ENCODE assay signal across 11 cellular contexts in the genomic region with DNA sequence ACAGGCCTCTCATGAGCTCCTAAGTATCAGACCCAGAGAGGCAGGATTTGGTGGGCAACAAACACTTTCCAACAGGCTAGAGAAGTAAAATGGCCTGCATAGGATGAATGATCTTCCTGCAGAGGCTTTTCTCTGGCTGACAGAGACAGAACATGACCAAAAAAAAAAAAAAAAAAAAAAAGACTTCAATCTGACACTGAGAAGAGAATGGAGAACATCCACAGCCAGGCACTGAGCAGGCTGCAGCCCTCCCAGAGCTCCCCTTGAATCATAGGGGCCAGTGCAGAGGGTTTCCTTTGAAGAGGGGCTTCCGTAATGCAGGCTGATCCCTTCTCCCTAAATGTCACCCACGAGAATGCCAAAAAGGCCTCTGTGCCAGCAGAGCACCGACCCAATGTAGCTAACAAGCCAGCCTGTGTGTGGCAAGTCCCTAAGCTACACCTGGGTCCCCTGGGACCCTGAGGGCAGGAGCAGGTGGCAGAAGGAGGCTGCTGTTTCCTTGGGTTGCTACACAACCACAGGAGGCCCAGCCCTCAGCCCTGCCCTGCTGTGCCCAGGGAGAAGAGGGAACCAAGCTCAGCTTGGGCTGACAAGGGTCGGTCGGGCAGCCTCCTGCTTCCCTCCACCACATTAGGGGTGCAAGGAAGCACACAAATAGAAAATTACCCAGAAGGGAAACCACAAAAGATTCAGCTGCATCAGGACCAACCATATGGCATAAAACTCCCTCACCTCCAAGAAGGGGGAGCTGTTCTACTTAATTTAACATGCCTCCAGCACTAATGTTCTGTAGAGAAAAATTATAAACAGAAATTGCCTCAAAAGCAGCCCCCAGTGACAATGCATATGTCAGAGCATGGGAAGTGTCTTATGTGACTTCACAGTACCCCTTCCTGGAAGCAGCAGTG. TPM values are rescaled to one million over a fixed set of nuclear protein-coding genes. Genes with fewer than 3 reads are reported as not detected.
DNase-seq lines count a peak whose midpoint lies in the region; ATAC-seq and TF ChIP-seq lines count a peak whose summit lies in the region.
"Had no signal": no experiment of that assay in that cellular context is flagged by ENCODE, and none has a peak within 500 bp of the region (broad histone marks: within the 10 kb centered on the region; RNA-seq: fewer than 3 reads in every experiment).

No MANE protein-coding gene starts in this region.

- H3K36me3 Mint-ChIP-seq in activated CD4-positive, alpha-beta T cell treated with anti-CD3 and anti-CD28 coated beads, Interleukin-2, amount 10 ng/mL, durations not matched to agents 24 days and 14 days (ENCODE audit: low read depth) = no peaks in the 10 kb centered on the region

- peaks cover 6% of the 10 kb centered on the region for H3K27me3 Mint-ChIP-seq in activated CD4-positive, alpha-beta T cell treated with anti-CD3 and anti-CD28 coated beads, Interleukin-2, amount 10 ng/mL, durations not matched to agents 24 days and 14 days
- H3K27me3 Mint-ChIP-seq: activated CD4-positive, alpha-beta T cell treated with anti-CD3 and anti-CD28 coated beads, Interleukin-2, amount 10 ng/mL, durations not matched to agents 7 days and 5 days had no signal

- H3K27me3 ChIP-seq in thymus (ENCODE audit: control insufficient read depth, insufficient read depth) (no peaks in the 10 kb centered on the region), mammary epithelial cell (ENCODE audit: insufficient read depth, low read length) (no peaks in the 10 kb centered on the region)

- no peak overlapping the region for H3K27ac Mint-ChIP-seq in activated CD4-positive, alpha-beta T cell treated with anti-CD3 and anti-CD28 coated beads, Interleukin-2, amount 10 ng/mL, durations not matched to agents 24 days and 14 days
- H3K27ac Mint-ChIP-seq: activated CD4-positive, alpha-beta T cell treated with anti-CD3 and anti-CD28 coated beads, Interleukin-2, amount 10 ng/mL, durations not matched to agents 7 days and 5 days had no signal

- H3K9ac ChIP-seq in mammary epithelial cell (ENCODE audit: insufficient read depth, low read length) = no peak overlapping the region

- no peaks in the 10 kb centered on the region for H4K20me1 ChIP-seq in mammary epithelial cell (ENCODE audit: insufficient read depth, low read length)

- dilution Hi-C loops in mammary epithelial cell (cut with HindIII; ENCODE audit: low sequenced_read_pairs) = loop anchor here (5.0 kb wide), 1 partner anchor 54 kb away; no protein-coding TSS in a partner anchor

- H3K4me3 Mint-ChIP-seq in activated CD4-positive, alpha-beta T cell treated with anti-CD3 and anti-CD28 coated beads, Interleukin-2, amount 10 ng/mL, durations not matched to agents 24 days and 14 days = no peak overlapping the region
- H3K4me3 Mint-ChIP-seq: activated CD4-positive, alpha-beta T cell treated with anti-CD3 and anti-CD28 coated beads, Interleukin-2, amount 10 ng/mL, durations not matched to agents 7 days and 5 days; CD8-positive, alpha-beta memory T cell had no signal

- 2% methylated on average over 5 of the region's 5 CpGs for WGBS in thymus
- 73% methylated on average over 5 of the region's 5 CpGs for WGBS in mammary epithelial cell (ENCODE audit: low coverage, missing lambda C conversion rate)

- no peaks in the 10 kb centered on the region for H3K9me3 Mint-ChIP-seq in activated CD4-positive, alpha-beta T cell treated with anti-CD3 and anti-CD28 coated beads, Interleukin-2, amount 10 ng/mL, durations not matched to agents 24 days and 14 days
- H3K9me3 Mint-ChIP-seq: activated CD4-positive, alpha-beta T cell treated with anti-CD3 and anti-CD28 coated beads, Interleukin-2, amount 10 ng/mL, durations not matched to agents 7 days and 5 days; CD8-positive, alpha-beta memory T cell had no signal

- BruUV-seq in mammary epithelial cell (replicated peaks; lab: Mats Ljungman, UMichigan) = no TSS peak

- H3K4me2 ChIP-seq in mammary epithelial cell (ENCODE audit: insufficient read depth, low read depth, low read length) = no peak overlapping the region

- in situ Hi-C loops in mammary epithelial cell (cut with MboI; ENCODE audit: low sequenced_read_pairs in 2 of 2) = loop anchor here in 1 of 2 donors (25.0 kb wide), 1 partner anchor 149 kb away; no protein-coding TSS in a partner anchor

- H3K4me1 Mint-ChIP-seq in activated CD4-positive, alpha-beta T cell treated with anti-CD3 and anti-CD28 coated beads, Interleukin-2, amount 10 ng/mL, durations not matched to agents 24 days and 14 days = peaks cover 4% of the 10 kb centered on the region

- H3K4me1 ChIP-seq in thymus (ENCODE audit: control insufficient read depth, insufficient read depth, low read length) (peaks cover 7% of the 10 kb centered on the region), mammary epithelial cell (ENCODE audit: insufficient read depth, low read length) (peaks cover 15% of the 10 kb centered on the region)

- peak; percentile 53 for DNase-seq in activated CD4-positive, alpha-beta T cell treated with anti-CD3 and anti-CD28 coated beads, Interleukin-2, amount 10 ng/mL, durations not matched to agents 24 days and 14 days
- DNase-seq in activated CD4-positive, alpha-beta T cell treated with anti-CD3 and anti-CD28 coated beads for 1 hour = no peak
- DNase-seq in NCI-H345 treated with DMSO at 0.1 percent for 48 hours (lab: John Stamatoyannopoulos, UW; ENCODE audit: unreplicated experiment) = peak; percentile 20
- no peak for DNase-seq in pons (ENCODE audit: low spot score)
- no peak for DNase-seq in mammary epithelial cell
- DNase-seq: activated CD4-positive, alpha-beta T cell treated with anti-CD3 and anti-CD28 coated beads, Interleukin-2, amount 10 ng/mL, durations not matched to agents 7 days and 5 days; CD8-positive, alpha-beta memory T cell; cortex of kidney had no signal

- TF ChIP-seq CTCF in mammary epithelial cell (conservative IDR thresholded peaks at IDR 0.05 in 1 of 2, IDR thresholded peaks at IDR 0.05 in 1 of 2; ENCODE audit: extremely low read depth in 1 of 2, insufficient read depth in 1 of 2, low read depth in 1 of 2, low read length in 2 of 2) = no peak

- intact Hi-C loops in activated CD4-positive, alpha-beta T cell treated with anti-CD3 and anti-CD28 coated beads, Interleukin-2, amount 10 ng/mL, durations not matched to agents 24 days and 14 days (cut with micrococcal nuclease) = no loop called here
- intact Hi-C loops in mammary epithelial cell (cut with micrococcal nuclease) = no loop called here

- no peaks in the 10 kb centered on the region for H3K79me2 ChIP-seq in mammary epithelial cell (ENCODE audit: insufficient read depth, low read length)

- H3K27ac ChIP-seq in thymus (ENCODE audit: low read depth) = peak overlapping the region; percentile 60
- H3K27ac ChIP-seq in mammary epithelial cell (ENCODE audit: insufficient read depth, low read depth, low read length) = no peak overlapping the region

- no peak overlapping the region for H3K4me3 ChIP-seq in thymus (ENCODE audit: low read length)
- H3K4me3 ChIP-seq in mammary epithelial cell (replicated peaks in 1 of 3; ENCODE audit: insufficient read depth in 1 of 3, low read depth in 2 of 3, low read length in 3 of 3) = no peak overlapping the region

- CTCF ChIA-PET in mammary epithelial cell (lab: Charles Lee; ENCODE audit: low non-redundant PET) = no interaction called here

- H2AFZ ChIP-seq in mammary epithelial cell (ENCODE audit: low read depth, low read length) = no peak overlapping the region

- H3K9me3 ChIP-seq in thymus (ENCODE audit: control insufficient read depth) (no peaks in the 10 kb centered on the region), mammary epithelial cell (replicated peaks; ENCODE audit: insufficient read depth, low read length) (no peaks in the 10 kb centered on the region)

- peak; percentile 86 for ATAC-seq in HG03097 (IDR thresholded peaks at IDR 0.05; ENCODE audit: low FRiP score, unreplicated experiment)
- ATAC-seq in HG02852 (IDR thresholded peaks at IDR 0.05; ENCODE audit: unreplicated experiment) = no peak

- H3K36me3 ChIP-seq in thymus (ENCODE audit: control insufficient read depth, insufficient read depth) = no peaks in the 10 kb centered on the region
- no peaks in the 10 kb centered on the region for H3K36me3 ChIP-seq in mammary epithelial cell (ENCODE audit: insufficient read depth, low read length)

RNA-seq across cellular contexts. Expression of a gene that starts 55.5 kb away (rescaled TPM):
- total RNA-seq in activated CD4-positive, alpha-beta T cell treated with anti-CD3 and anti-CD28 coated beads, Interleukin-2, amount 10 ng/mL, durations not matched to agents 24 days and 14 days = 0.23 and 0.50 TPM in 2 replicates
- polyA plus RNA-seq in thymus = 4.4 TPM
- 1 to 10 TPM; 1.0 to 5.0 TPM for total RNA-seq in mammary epithelial cell
- 3.2 TPM for polyA plus RNA-seq in mammary epithelial cell
- 5.1 TPM for polyA minus RNA-seq in mammary epithelial cell

Comparison
In these comparisons a context has a peak if more than half of its experiments do, and no peak if none do; other contexts are left out.
1. DNase-seq: peak in activated CD4-positive, alpha-beta T cell treated with anti-CD3 and anti-CD28 coated beads, Interleukin-2, amount 10 ng/mL, durations not matched to agents 24 days and 14 days (single experiment) and NCI-H345 treated with DMSO at 0.1 percent for 48 hours (single experiment); none in activated CD4-positive, alpha-beta T cell treated with anti-CD3 and anti-CD28 coated beads for 1 hour (single experiment), pons (single experiment) and mammary epithelial cell (single experiment).